ENCODE assay signal across 11 cellular contexts in the genomic region with DNA sequence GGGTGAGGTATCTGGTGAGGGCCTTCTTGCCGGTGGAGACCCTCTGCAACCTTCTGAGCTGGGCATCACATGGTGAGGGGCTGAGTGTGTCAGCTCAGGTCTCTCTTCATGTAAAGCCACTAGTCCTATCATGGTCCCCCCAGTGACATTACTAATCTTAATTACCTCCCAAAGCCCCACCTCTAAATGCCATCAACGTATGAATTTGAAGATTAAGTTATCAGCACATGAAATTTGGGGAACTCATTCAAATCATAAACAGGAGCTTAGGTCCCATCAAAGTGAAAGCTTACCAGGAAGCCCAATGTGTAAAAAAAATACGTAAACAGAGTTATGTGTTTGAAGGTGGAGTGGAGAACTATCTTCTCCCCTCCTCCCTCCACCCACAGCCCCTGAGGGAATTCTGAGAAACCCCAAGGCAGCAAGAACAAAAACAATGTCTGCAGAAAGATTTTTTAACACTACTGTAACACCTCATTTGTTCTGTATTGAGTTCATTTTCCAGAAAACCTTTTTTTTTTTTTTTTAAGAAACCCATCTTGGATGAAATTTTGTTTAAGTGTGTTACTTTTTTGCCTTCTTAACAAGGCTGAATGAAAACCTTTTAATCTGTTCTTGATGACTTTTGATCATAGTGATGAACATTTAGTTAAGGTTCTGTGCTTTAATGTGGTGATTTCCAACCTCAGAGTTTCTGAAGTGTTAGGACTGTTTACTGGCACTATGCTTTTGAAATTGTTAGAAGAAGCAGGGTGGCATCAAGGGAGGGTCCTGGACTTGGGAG. TPM values are rescaled to one million over a fixed set of nuclear protein-coding genes. Genes with fewer than 3 reads are reported as not detected.
DNase-seq lines count a peak whose midpoint lies in the region; ATAC-seq and TF ChIP-seq lines count a peak whose summit lies in the region.
"Had no signal": no experiment of that assay in that cellular context is flagged by ENCODE, and none has a peak within 500 bp of the region (broad histone marks: within the 10 kb centered on the region; RNA-seq: fewer than 3 reads in every experiment).

No MANE protein-coding gene starts in this region.

- intact Hi-C loops in sigmoid colon (cut with DNase I): no loop called here

- no peak for TF ChIP-seq EP300 in sigmoid colon (IDR thresholded peaks at IDR 0.05)

- no peaks in the 10 kb centered on the region for H3K27me3 ChIP-seq in sigmoid colon

- H3K4me1 Mint-ChIP-seq in stimulated activated effector memory CD8-positive, alpha-beta T cell treated with anti-CD3 and anti-CD28 coated beads, Interleukin-12 subunit alpha, Interleukin-12 subunit beta, amount 100 ng/mL, for 72 hours: peaks cover 83% of the 10 kb centered on the region

- H3K27ac ChIP-seq in sigmoid colon: no peak overlapping the region

- H3K36me3 Mint-ChIP-seq in stimulated activated effector memory CD8-positive, alpha-beta T cell treated with anti-CD3 and anti-CD28 coated beads, Interleukin-12 subunit alpha, Interleukin-12 subunit beta, amount 100 ng/mL, for 72 hours: no peaks in the 10 kb centered on the region

- H3K27ac Mint-ChIP-seq in stimulated activated effector memory CD8-positive, alpha-beta T cell treated with anti-CD3 and anti-CD28 coated beads, Interleukin-12 subunit alpha, Interleukin-12 subunit beta, amount 100 ng/mL, for 72 hours: peak overlapping the region; percentile 89

- peak overlapping the region; percentile 65 for H3K4me3 Mint-ChIP-seq in stimulated activated effector memory CD8-positive, alpha-beta T cell treated with anti-CD3 and anti-CD28 coated beads, Interleukin-12 subunit alpha, Interleukin-12 subunit beta, amount 100 ng/mL, for 72 hours

- peak; percentile 38 for DNase-seq in activated gamma-delta T cell treated with anti-CD3 and anti-CD28 coated beads, Interleukin-2, amount 50 U/mL, for 16 hours (ENCODE audit: low read depth)
- DNase-seq in activated gamma-delta T cell treated with Interleukin-2 at 50 U/mL for 16 hours (no peak), SKM-1 (lab: John Stamatoyannopoulos, UW; ENCODE audit: unreplicated experiment) (no peak), sigmoid colon (no peak), NCI-H526 (lab: John Stamatoyannopoulos, UW) (no peak)
- peak; percentile 20 for DNase-seq in activated T-helper 9 cell treated with anti-CD3 and anti-CD28 coated beads, Interleukin-2, amount 50 U/mL, for 16 hours (ENCODE audit: low read depth)
- DNase-seq in stimulated activated effector memory CD8-positive, alpha-beta T cell treated with anti-CD3 and anti-CD28 coated beads, Interleukin-12 subunit alpha, Interleukin-12 subunit beta, amount 100 ng/mL, for 72 hours (ENCODE audit: low spot score in 2 of 2): peak in 1 of 2 donors; percentile 76
- DNase-seq: AML-193; HCEC 1CT; NK-92 treated with Interleukin-12 subunit alpha and Interleukin-12 subunit beta, amount 100 ng/mL, for 24 hours had no signal

- no peak overlapping the region for H3K4me3 ChIP-seq in sigmoid colon

- 38 to 48% methylated on average over 3 of the region's 3 CpGs for WGBS in sigmoid colon, 2 donors

- H3K9me3 ChIP-seq in sigmoid colon: no peaks in the 10 kb centered on the region

- TF ChIP-seq POLR2A in sigmoid colon (IDR thresholded peaks at IDR 0.05): no peak

- H3K9me3 Mint-ChIP-seq in stimulated activated effector memory CD8-positive, alpha-beta T cell treated with anti-CD3 and anti-CD28 coated beads, Interleukin-12 subunit alpha, Interleukin-12 subunit beta, amount 100 ng/mL, for 72 hours: no peaks in the 10 kb centered on the region

- peaks cover 0 to 43% (median 17%) of the 10 kb centered on the region in 4 donors for H3K4me1 ChIP-seq in sigmoid colon

- peak; percentile 46 for ATAC-seq in HG03066 (IDR thresholded peaks at IDR 0.05; ENCODE audit: low read depth, unreplicated experiment)
- peak; percentile 67 for ATAC-seq in stimulated activated effector memory CD8-positive, alpha-beta T cell treated with anti-CD3 and anti-CD28 coated beads, Interleukin-12 subunit alpha, Interleukin-12 subunit beta, amount 100 ng/mL, for 72 hours

- no peak for TF ChIP-seq CTCF in sigmoid colon (IDR thresholded peaks at IDR 0.05)

- no peaks in the 10 kb centered on the region for H3K36me3 ChIP-seq in sigmoid colon

RNA-seq across cellular contexts. Expression of a gene that starts 19.1 kb away (rescaled TPM):
- total RNA-seq in sigmoid colon: 10 to 100 TPM; 48.7 to 60.3 (median 49.2) TPM
- 10 to 100 TPM; 38.9 to 78.7 (median 78.6) TPM for polyA plus RNA-seq in sigmoid colon

Comparison
In these comparisons a context has a peak if more than half of its experiments do, and no peak if none do; other contexts are left out.
1. DNase-seq: peak in activated gamma-delta T cell treated with anti-CD3 and anti-CD28 coated beads, Interleukin-2, amount 50 U/mL, for 16 hours (single experiment) and activated T-helper 9 cell treated with anti-CD3 and anti-CD28 coated beads, Interleukin-2, amount 50 U/mL, for 16 hours (single experiment); none in activated gamma-delta T cell treated with Interleukin-2 at 50 U/mL for 16 hours (single experiment), SKM-1 (single experiment), sigmoid colon (single experiment) and NCI-H526 (0 of 2).